ENCODE assay signal across 1 cellular context in the genomic region with DNA sequence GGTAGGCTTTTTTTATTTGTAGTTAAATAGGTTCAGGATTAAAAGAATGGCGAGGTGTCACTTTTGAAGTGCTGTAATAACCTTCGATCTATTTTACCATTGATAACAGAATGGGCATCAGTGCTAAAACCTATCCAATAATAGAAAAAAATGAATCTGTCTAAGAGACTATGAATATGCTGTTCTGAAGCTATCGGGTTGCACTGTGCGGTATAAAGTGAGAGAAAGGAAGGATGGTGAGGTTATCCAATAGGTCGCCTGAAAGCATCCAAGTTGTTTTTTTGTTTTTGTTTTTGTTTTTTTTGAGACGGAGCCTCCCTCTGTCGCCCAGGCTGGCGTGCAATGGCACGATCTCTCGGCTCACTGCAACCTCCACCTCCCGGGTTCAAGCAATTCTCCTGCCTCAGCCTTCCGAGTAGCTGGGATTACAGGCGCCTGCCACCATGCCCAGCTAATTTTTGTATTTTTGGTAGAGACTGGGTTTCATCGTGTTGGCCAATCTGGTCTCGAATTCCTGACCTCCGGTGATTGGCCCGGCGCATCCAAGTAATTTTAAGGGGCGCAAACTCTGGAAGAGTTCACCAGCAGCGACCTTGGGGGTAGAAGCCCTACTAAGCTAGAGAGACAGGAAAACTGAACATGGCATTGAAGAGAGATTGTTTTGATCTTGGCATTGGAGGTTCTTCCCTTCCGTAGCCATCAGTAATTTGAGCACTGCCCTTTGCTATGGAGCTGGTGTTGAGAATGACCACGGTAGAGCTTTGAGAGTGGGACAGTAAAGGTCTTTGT.
TF ChIP-seq lines count a peak whose summit lies in the region.

No MANE protein-coding gene starts in this region.

TF ChIP-seq in endothelial cell of umbilical vein, 7 proteins besides CTCF, POLR2A, EP300 and RAD21 (continued from another document):
- TF ChIP-seq, protein P1, sequence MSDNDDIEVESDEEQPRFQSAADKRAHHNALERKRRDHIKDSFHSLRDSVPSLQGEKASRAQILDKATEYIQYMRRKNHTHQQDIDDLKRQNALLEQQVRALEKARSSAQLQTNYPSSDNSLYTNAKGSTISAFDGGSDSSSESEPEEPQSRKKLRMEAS (IDR thresholded peaks at IDR 0.05; ENCODE audit: insufficient read depth, insufficient read length): no peak
